23 cellular contexts compared by ENCODE assay signal in genomic region chr2:73244580-73244979, GRCh38. TPM values are rescaled to one million over a fixed set of nuclear protein-coding genes. Genes with fewer than 3 reads are reported as not detected.
DNase-seq lines count a peak whose midpoint lies in the region; ATAC-seq and TF ChIP-seq lines count a peak whose summit lies in the region.
"Had no signal": no experiment of that assay in that cellular context is flagged by ENCODE, and none has a peak within 500 bp of the region (broad histone marks: within the 10 kb centered on the region; RNA-seq: fewer than 3 reads in every experiment).

No MANE protein-coding gene starts in this region.

- no peaks in the 10 kb centered on the region for H3K9me3 ChIP-seq in SK-N-MC (ENCODE audit: low read depth, low read length)
- H3K9me3 ChIP-seq: BLaER1 treated with 17β-estradiol and CSF1 and Interleukin-3, amounts not matched to agents 10 nM and 100 nM; suprapubic skin; upper lobe of left lung had no signal

- no peaks in the 10 kb centered on the region for H3K9me3 Mint-ChIP-seq in activated naive CD8-positive, alpha-beta T cell treated with anti-CD3 and anti-CD28 coated beads, Interleukin-2, amount 50 U/mL, for 24 hours
- H3K9me3 Mint-ChIP-seq: natural killer cell treated with Interleukin-12 subunit alpha and Interleukin-12 subunit beta and Interleukin-15 and Interleukin-18, amount 100 ng/mL, for 72 hours had no signal

- peaks cover 97% of the 10 kb centered on the region for H3K36me3 ChIP-seq in SK-N-MC (ENCODE audit: insufficient read depth, low read length)

- no peak overlapping the region for H3K4me3 ChIP-seq in SK-N-MC
- H3K4me3 ChIP-seq: BLaER1 treated with 17β-estradiol and CSF1 and Interleukin-3, amounts not matched to agents 10 nM and 100 nM; coronary artery; lung; suprapubic skin; upper lobe of left lung had no signal

- TF ChIP-seq CTCF in 22Rv1 (IDR thresholded peaks at IDR 0.05) (no peak), C4-2B (conservative IDR thresholded peaks at IDR 0.05) (no peak)

- H3K9ac ChIP-seq in SK-N-MC (ENCODE audit: insufficient read length) = no peak overlapping the region

- H3K27ac Mint-ChIP-seq in activated naive CD8-positive, alpha-beta T cell treated with anti-CD3 and anti-CD28 coated beads, Interleukin-2, amount 50 U/mL, for 24 hours = peak overlapping the region; percentile 53
- H3K27ac Mint-ChIP-seq: natural killer cell treated with Interleukin-12 subunit alpha and Interleukin-12 subunit beta and Interleukin-15 and Interleukin-18, amount 100 ng/mL, for 72 hours had no signal

- no peak for ATAC-seq in activated naive CD8-positive, alpha-beta T cell treated with anti-CD3 and anti-CD28 coated beads, Interleukin-2, amount 50 U/mL, for 24 hours
- ATAC-seq in GM18858 (IDR thresholded peaks at IDR 0.05; ENCODE audit: unreplicated experiment) (no peak), left lobe of liver (no peak)

- DNase-seq in SK-N-MC (ENCODE audit: low read depth, low spot score) (no peak), NCI-H526 treated with DMSO at 0.1 percent for 48 hours (lab: John Stamatoyannopoulos, UW) (no peak), left lobe of liver (ENCODE audit: low spot score) (no peak)
- no peak for DNase-seq in activated naive CD8-positive, alpha-beta T cell treated with anti-CD3 and anti-CD28 coated beads, Interleukin-2, amount 50 U/mL, for 24 hours
- DNase-seq: activated gamma-delta T cell; effector CD8-positive, alpha-beta T cell; hippocampal formation; NCI-H1048; stimulated activated CD4-positive, alpha-beta T cell treated with anti-CD3 and anti-CD28 coated beads, Interleukin-4, amount 100 ng/mL, for 4 hours; T1000 had no signal

- no peaks in the 10 kb centered on the region for H3K27me3 Mint-ChIP-seq in activated naive CD8-positive, alpha-beta T cell treated with anti-CD3 and anti-CD28 coated beads, Interleukin-2, amount 50 U/mL, for 24 hours
- H3K27me3 Mint-ChIP-seq: natural killer cell treated with Interleukin-12 subunit alpha and Interleukin-12 subunit beta and Interleukin-15 and Interleukin-18, amount 100 ng/mL, for 72 hours had no signal

- H3K27ac ChIP-seq in 22Rv1 (peak overlapping the region; percentile 34; the same call in 1 of the 2 replicates), C4-2B (0 out of 2 replicates have a peak overlapping the region, but pooled peaks have one; percentile 13), SK-N-MC (0 out of 2 replicates have a peak overlapping the region, but pooled peaks have one; percentile 39)
- H3K27ac ChIP-seq: BLaER1 treated with 17β-estradiol and CSF1 and Interleukin-3, amounts not matched to agents 10 nM and 100 nM; coronary artery; suprapubic skin; upper lobe of left lung; VCaP had no signal

- peaks cover 14% of the 10 kb centered on the region for H3K4me1 Mint-ChIP-seq in activated naive CD8-positive, alpha-beta T cell treated with anti-CD3 and anti-CD28 coated beads, Interleukin-2, amount 50 U/mL, for 24 hours

- no peak overlapping the region for H3K4me3 Mint-ChIP-seq in activated naive CD8-positive, alpha-beta T cell treated with anti-CD3 and anti-CD28 coated beads, Interleukin-2, amount 50 U/mL, for 24 hours
- H3K4me3 Mint-ChIP-seq: natural killer cell treated with Interleukin-12 subunit alpha and Interleukin-12 subunit beta and Interleukin-15 and Interleukin-18, amount 100 ng/mL, for 72 hours had no signal

- H3K36me3 Mint-ChIP-seq in activated naive CD8-positive, alpha-beta T cell treated with anti-CD3 and anti-CD28 coated beads, Interleukin-2, amount 50 U/mL, for 24 hours (ENCODE audit: low read depth) = peaks cover 70% of the 10 kb centered on the region

RNA-seq across cellular contexts. Expression of gene CCT7, which starts 10.5 kb away (rescaled TPM):
- 93.7 TPM for total RNA-seq in left lobe of liver

RNA-seq across cellular contexts. Expression of gene PRADC1, which starts 11.5 kb away (rescaled TPM):
- total RNA-seq in left lobe of liver = 24.4 TPM

RNA-seq across cellular contexts. Expression of gene SMYD5, which starts 30.5 kb away (rescaled TPM):
- 6.0 TPM for total RNA-seq in left lobe of liver

RNA-seq across cellular contexts. Expression of gene FBXO41, which starts 39.7 kb away (rescaled TPM):
- 0.33 TPM for total RNA-seq in left lobe of liver

RNA-seq across cellular contexts. Expression of gene NOTO, which starts 42.2 kb away (rescaled TPM):
- total RNA-seq in left lobe of liver = not detected
- total RNA-seq: lung; mononuclear cell; natural killer cell treated with Interleukin-12 subunit alpha and Interleukin-12 subunit beta and Interleukin-15 and Interleukin-18, amount 100 ng/mL, for 72 hours; omental fat pad; pulmonary artery endothelial cell; suprapubic skin had no signal
